10 cellular contexts compared by ENCODE assay signal in the genomic region with DNA sequence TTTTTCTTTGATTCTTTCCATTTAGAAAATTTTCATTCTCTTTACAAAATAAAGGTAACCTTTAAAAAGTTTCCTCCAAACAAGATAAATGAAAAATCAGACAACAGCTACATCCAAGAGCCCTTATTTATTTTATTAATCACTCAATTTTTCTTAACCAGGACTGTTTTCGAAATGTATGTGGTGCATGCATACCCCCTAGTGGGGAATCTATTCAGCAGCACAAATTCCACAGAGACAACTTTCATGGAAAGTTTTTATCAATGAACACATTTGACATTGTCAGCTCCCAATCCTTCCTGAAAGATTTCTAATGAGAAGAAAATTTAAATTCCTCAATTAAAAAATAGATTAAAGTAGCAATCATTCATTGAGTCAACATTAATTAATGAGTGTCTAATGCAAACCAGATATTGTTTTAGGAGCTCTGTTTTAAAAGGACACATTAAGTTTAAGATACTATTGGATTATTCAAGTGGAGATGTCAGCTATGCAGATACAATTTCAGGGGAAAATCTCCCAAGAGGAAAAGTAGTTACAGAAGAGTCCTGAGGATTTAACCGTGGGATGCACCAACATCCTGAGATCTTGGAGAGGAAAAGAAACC. TPM values are rescaled to one million over a fixed set of nuclear protein-coding genes. Genes with fewer than 3 reads are reported as not detected.
A peak's percentile ranks its signal among the peaks of the same experiment; 100 is the strongest.
DNase-seq lines count a peak whose midpoint lies in the region; ATAC-seq and TF ChIP-seq lines count a peak whose summit lies in the region.
"Had no signal": no experiment of that assay in that cellular context is flagged by ENCODE, and none has a peak within 500 bp of the region (broad histone marks: within the 10 kb centered on the region; RNA-seq: fewer than 3 reads in every experiment).

No MANE protein-coding gene starts in this region.

- no peaks in the 10 kb centered on the region for H3K36me3 ChIP-seq in endodermal cell (ENCODE audit: control insufficient read depth, insufficient read depth, low read length)
- H3K36me3 ChIP-seq in aorta (ENCODE audit: control insufficient read depth in 1 of 2, insufficient read depth in 2 of 2, low read length in 1 of 2) = no peaks in the 10 kb centered on the region
- H3K36me3 ChIP-seq: neutrophil had no signal

- TF ChIP-seq CTCF in GM12865 (IDR thresholded peaks at IDR 0.05; ENCODE audit: insufficient read depth, low read depth, low read length, missing control alignments) = peak; percentile 57
- TF ChIP-seq CTCF in NB4 (IDR thresholded peaks at IDR 0.05; ENCODE audit: low read depth, low read length) = peak; percentile 68
- peak; percentile 80 for TF ChIP-seq CTCF in endodermal cell (conservative IDR thresholded peaks at IDR 0.05)
- peak; percentile 80 for TF ChIP-seq CTCF in progenitor cell of endocrine pancreas (IDR thresholded peaks at IDR 0.05; ENCODE audit: unreplicated experiment)

- H3K36me3 Mint-ChIP-seq in endodermal cell (ENCODE audit: low read depth) (no peaks in the 10 kb centered on the region), progenitor cell of endocrine pancreas (ENCODE audit: insufficient read depth) (no peaks in the 10 kb centered on the region)
- no peaks in the 10 kb centered on the region for H3K36me3 Mint-ChIP-seq in activated T-cell treated with anti-CD3 and anti-CD28 coated beads, Interleukin-2, amount 50 U/mL, for 72 hours (ENCODE audit: insufficient read depth in 2 of 2)

- no peak for TF ChIP-seq POLR2A in NB4 (IDR thresholded peaks at IDR 0.05; ENCODE audit: extremely low read depth, insufficient read length)

- peaks cover 16% of the 10 kb centered on the region for H3K27me3 ChIP-seq in endodermal cell (ENCODE audit: control insufficient read depth, insufficient read depth, low read length, poor library complexity, severe bottlenecking)
- no peaks in the 10 kb centered on the region for H3K27me3 ChIP-seq in aorta (ENCODE audit: control insufficient read depth in 1 of 2, insufficient read depth in 2 of 2, low read length in 1 of 2)

- H3K4me1 ChIP-seq in endodermal cell (ENCODE audit: control insufficient read depth, insufficient read depth, low read length) (no peaks in the 10 kb centered on the region), aorta (ENCODE audit: control insufficient read depth in 1 of 2, insufficient read depth in 2 of 2, low read length in 2 of 2) (no peaks in the 10 kb centered on the region)

- no peak overlapping the region for H3K27ac ChIP-seq in endodermal cell (ENCODE audit: low read depth, low read length)
- H3K27ac ChIP-seq in aorta (ENCODE audit: low read depth in 1 of 2, low read length in 2 of 2) = no peak overlapping the region
- H3K27ac ChIP-seq: neutrophil had no signal

- peak; percentile 27 for DNase-seq in GM12865 (ENCODE audit: low read depth)
- DNase-seq in NB4 (ENCODE audit: low read depth) = peak; percentile 45
- DNase-seq in endodermal cell = no peak
- DNase-seq in progenitor cell of endocrine pancreas (ENCODE audit: low spot score, unreplicated experiment) = no peak
- no peak for DNase-seq in activated T-cell treated with anti-CD3 and anti-CD28 coated beads, Interleukin-2, amount 50 U/mL, for 72 hours
- DNase-seq in stimulated activated CD4-positive, alpha-beta T cell treated with anti-CD3 and anti-CD28 coated beads, Interleukin-15, amount 100 ng/mL, for 24 hours = no peak
- DNase-seq in aorta = no peak

- H3K9me3 Mint-ChIP-seq in endodermal cell = no peaks in the 10 kb centered on the region
- no peaks in the 10 kb centered on the region for H3K9me3 Mint-ChIP-seq in progenitor cell of endocrine pancreas (ENCODE audit: low read depth)
- no peaks in the 10 kb centered on the region for H3K9me3 Mint-ChIP-seq in activated T-cell treated with anti-CD3 and anti-CD28 coated beads, Interleukin-2, amount 50 U/mL, for 72 hours

- no peak overlapping the region for H3K4me3 ChIP-seq in GM12865 (ENCODE audit: low read depth, low read length)
- no peak overlapping the region for H3K4me3 ChIP-seq in NB4 (ENCODE audit: low read depth, low read length)
- no peak overlapping the region for H3K4me3 ChIP-seq in endodermal cell (ENCODE audit: low read length)
- no peak overlapping the region for H3K4me3 ChIP-seq in aorta (ENCODE audit: low read length in 2 of 2)

- no peak overlapping the region for H3K27ac Mint-ChIP-seq in endodermal cell
- H3K27ac Mint-ChIP-seq in progenitor cell of endocrine pancreas = no peak overlapping the region
- no peak overlapping the region for H3K27ac Mint-ChIP-seq in activated T-cell treated with anti-CD3 and anti-CD28 coated beads, Interleukin-2, amount 50 U/mL, for 72 hours

- 59 to 78% methylated on average over 2 of the region's 2 CpGs for WGBS in endodermal cell (ENCODE audit: insufficient coverage in 1 of 2, insufficient read length in 1 of 2), 2 experiments
- WGBS in aorta, 2 donors = 44% methylated on average over 2 of the region's 2 CpGs

- H3K4me3 Mint-ChIP-seq in endodermal cell (no peak overlapping the region), progenitor cell of endocrine pancreas (ENCODE audit: low read depth) (no peak overlapping the region)
- H3K4me3 Mint-ChIP-seq in activated T-cell treated with anti-CD3 and anti-CD28 coated beads, Interleukin-2, amount 50 U/mL, for 72 hours = no peak overlapping the region

- H3K27me3 Mint-ChIP-seq in endodermal cell (ENCODE audit: insufficient read depth) (peaks cover 81% of the 10 kb centered on the region), progenitor cell of endocrine pancreas (peaks cover 74% of the 10 kb centered on the region)
- peaks cover 81% of the 10 kb centered on the region for H3K27me3 Mint-ChIP-seq in activated T-cell treated with anti-CD3 and anti-CD28 coated beads, Interleukin-2, amount 50 U/mL, for 72 hours (ENCODE audit: low read depth)

- H3K9me3 ChIP-seq in endodermal cell (ENCODE audit: control insufficient read depth, low read length) (no peaks in the 10 kb centered on the region), aorta (ENCODE audit: control insufficient read depth, low read length) (no peaks in the 10 kb centered on the region)
- H3K9me3 ChIP-seq: neutrophil had no signal

- H3K4me1 Mint-ChIP-seq in endodermal cell (no peaks in the 10 kb centered on the region), progenitor cell of endocrine pancreas (ENCODE audit: low read depth) (peaks cover 1% of the 10 kb centered on the region)
- peaks cover 7% of the 10 kb centered on the region for H3K4me1 Mint-ChIP-seq in activated T-cell treated with anti-CD3 and anti-CD28 coated beads, Interleukin-2, amount 50 U/mL, for 72 hours (ENCODE audit: low read depth)

- intact Hi-C loops in aorta (cut with DNase I) = loop anchor here (2.0 to 10.0 kb wide), 4 partner anchors 111 to 1071 kb away; no protein-coding TSS in a partner anchor

- no peak for ATAC-seq in activated T-cell treated with anti-CD3 and anti-CD28 coated beads, Interleukin-2, amount 50 U/mL, for 72 hours (replicated peaks in 1 of 2)
- ATAC-seq in GM21360 (IDR thresholded peaks at IDR 0.05; ENCODE audit: unreplicated experiment) = no peak
- ATAC-seq in aorta (ENCODE audit: low FRiP score) = no peak

- no peak overlapping the region for H3K9ac ChIP-seq in endodermal cell (ENCODE audit: extremely low read depth, low read length, poor library complexity, severe bottlenecking)

RNA-seq across cellular contexts. Expression of gene HTR7, which starts 5.2 kb away (rescaled TPM):
- 1 to 10 TPM in 1 of 2 donors, under 1 TPM in 1; 0.70 to 7.3 TPM for total RNA-seq in endodermal cell
- 1.2 TPM for polyA plus RNA-seq in endodermal cell (2013, experiment 1 of 2)
- 0.87 TPM for polyA plus RNA-seq in endodermal cell (2013, experiment 2 of 2)
- 0.93 TPM in 2 replicates for total RNA-seq in progenitor cell of endocrine pancreas
- total RNA-seq in activated T-cell treated with anti-CD3 and anti-CD28 coated beads, Interleukin-2, amount 50 U/mL, for 72 hours = under 1 TPM; 0.09 to 0.10 TPM
- total RNA-seq in aorta = 1 to 10 TPM; 1.3 to 3.1 TPM
- 1 to 10 TPM; 2.1 to 2.5 TPM for polyA plus RNA-seq in aorta
- total RNA-seq: T-helper 1 cell treated with Interleukin-12 subunit alpha and Interleukin-12 subunit beta and Interleukin-4 antibody, amounts not matched to agents 30 ng/mL and 1 ng/mL, for 36 hours had no signal

RNA-seq across cellular contexts. Expression of gene RPP30, which starts 8.8 kb away (rescaled TPM):
- total RNA-seq in endodermal cell (10 to 100 TPM; 58.3 to 62.4 TPM), progenitor cell of endocrine pancreas (51.8 and 53.5 TPM in 2 replicates), aorta (10 to 100 TPM; 25.2 to 28.0 TPM)
- polyA plus RNA-seq in endodermal cell (2013, experiment 1 of 2) = 91.0 TPM
- 75.3 TPM for polyA plus RNA-seq in endodermal cell (2013, experiment 2 of 2)
- total RNA-seq in activated T-cell treated with anti-CD3 and anti-CD28 coated beads, Interleukin-2, amount 50 U/mL, for 72 hours = 100 to 1,000 TPM in 1 of 2 donors, 10 to 100 TPM in 1; 98.0 to 137 TPM
- polyA plus RNA-seq in aorta = 10 to 100 TPM; 28.3 to 42.6 TPM

RNA-seq across cellular contexts. Expression of gene ANKRD1, which starts 57.9 kb away (rescaled TPM):
- total RNA-seq in endodermal cell = 10 to 100 TPM; 19.6 to 42.6 TPM
- polyA plus RNA-seq in endodermal cell (2013, experiment 1 of 2) = 40.5 TPM
- polyA plus RNA-seq in endodermal cell (2013, experiment 2 of 2) = 73.8 TPM
- total RNA-seq in progenitor cell of endocrine pancreas = 48.1 and 61.8 TPM in 2 replicates
- not detected for total RNA-seq in activated T-cell treated with anti-CD3 and anti-CD28 coated beads, Interleukin-2, amount 50 U/mL, for 72 hours
- total RNA-seq in aorta = 10 to 100 TPM in 1 of 2 donors, under 1 TPM in 1; 0.30 to 62.9 TPM
- polyA plus RNA-seq in aorta = 10 to 100 TPM in 1 of 2 donors, 1 to 10 TPM in 1; 4.1 to 38.9 TPM
- total RNA-seq: T-helper 1 cell treated with Interleukin-12 subunit alpha and Interleukin-12 subunit beta and Interleukin-4 antibody, amounts not matched to agents 30 ng/mL and 1 ng/mL, for 36 hours had no signal

Comparison
In these comparisons a context has a peak if more than half of its experiments do, and no peak if none do; other contexts are left out.
1. DNase-seq: peak in GM12865 (single experiment) and NB4 (single experiment); none in endodermal cell (single experiment), progenitor cell of endocrine pancreas (single experiment), activated T-cell treated with anti-CD3 and anti-CD28 coated beads, Interleukin-2, amount 50 U/mL, for 72 hours (0 of 2), stimulated activated CD4-positive, alpha-beta T cell treated with anti-CD3 and anti-CD28 coated beads, Interleukin-15, amount 100 ng/mL, for 24 hours (single experiment) and aorta (0 of 2).
2. Peak in every context shown above with its lines, with median percentiles within 50 percentile points of each other: CTCF ChIP-seq.